In the genomic region with DNA sequence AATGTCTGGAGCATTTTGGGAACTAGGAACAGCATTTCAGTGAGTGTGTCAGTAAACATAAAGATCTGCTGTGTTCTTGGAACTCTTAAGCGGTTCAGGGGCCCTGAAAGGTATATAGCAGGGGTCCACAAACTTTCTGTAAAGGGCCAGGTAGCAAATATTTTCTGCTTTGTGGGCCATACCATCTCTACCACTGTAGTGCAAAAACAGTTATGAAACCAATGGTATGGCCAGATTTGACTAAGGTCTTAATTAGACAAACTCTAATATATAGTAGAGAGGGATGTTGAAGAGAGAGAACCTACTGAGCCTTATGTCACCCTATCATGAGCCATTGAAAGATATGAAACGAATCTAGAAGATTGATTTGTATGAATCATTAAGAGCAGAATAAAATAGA, we compare ENCODE assay signal across 22 cellular contexts. TPM values are rescaled to one million over a fixed set of nuclear protein-coding genes. Genes with fewer than 3 reads are reported as not detected.
A peak's percentile ranks its signal among the peaks of the same experiment; 100 is the strongest.
DNase-seq lines count a peak whose midpoint lies in the region; ATAC-seq, FAIRE-seq and TF ChIP-seq lines count a peak whose summit lies in the region.
"Had no signal": no experiment of that assay in that cellular context is flagged by ENCODE, and none has a peak within 500 bp of the region (broad histone marks: within the 10 kb centered on the region; RNA-seq: fewer than 3 reads in every experiment).

No MANE protein-coding gene starts in this region.

- POLR2A ChIA-PET in A549 (lab: Yijun Ruan, JAX): no interaction called here

- H4K8ac ChIP-seq in mesenchymal stem cell (ENCODE audit: low read length): no peak overlapping the region

- no peak for FAIRE-seq in A549 (lab: Jason Lieb, UNC)
- FAIRE-seq: H54 had no signal

- peaks cover 67% of the 10 kb centered on the region for H3K4me1 ChIP-seq in A549
- peaks cover 21% of the 10 kb centered on the region for H3K4me1 ChIP-seq in MM.1S (ENCODE audit: low read length)
- peaks cover 3% of the 10 kb centered on the region for H3K4me1 ChIP-seq in mesenchymal stem cell (ENCODE audit: control insufficient read depth, insufficient read depth, low read depth, low read length)
- H3K4me1 ChIP-seq in stomach: peaks cover 0 to 66% (median 39%) of the 10 kb centered on the region in 4 donors
- peaks cover 0 to 45% (median 14%) of the 10 kb centered on the region in 4 donors for H3K4me1 ChIP-seq in tibial artery

- H2BK5ac ChIP-seq in mesenchymal stem cell (ENCODE audit: low read depth, low read length, poor library complexity, severe bottlenecking): no peak overlapping the region

- H3K27ac Mint-ChIP-seq in brain: peak overlapping the region in 2 of 5 experiments; percentile 37 to 48
- H3K27ac Mint-ChIP-seq: activated B cell treated with CpG ODN at 0.5 μM for 24 hours; activated CD4-positive, alpha-beta memory T cell treated with anti-CD3 and anti-CD28 coated beads for 36 hours; activated naive CD8-positive, alpha-beta T cell treated with anti-CD3 and anti-CD28 coated beads for 36 hours; B cell; progenitor cell of endocrine pancreas had no signal

- H3K18ac ChIP-seq in mesenchymal stem cell (ENCODE audit: low read depth in 1 of 2, low read length in 2 of 2): peak overlapping the region in 1 of 2 experiments; percentile 26

- no peaks in the 10 kb centered on the region for H3K27me3 ChIP-seq in MM.1S (replicated peaks; ENCODE audit: insufficient read depth, low read length)
- no peaks in the 10 kb centered on the region for H3K27me3 ChIP-seq in mesenchymal stem cell (ENCODE audit: control insufficient read depth in 1 of 2, insufficient read depth in 1 of 2, low read length in 2 of 2)
- no peaks in the 10 kb centered on the region for H3K27me3 ChIP-seq in stomach
- H3K27me3 ChIP-seq in tibial artery: no peaks in the 10 kb centered on the region
- H3K27me3 ChIP-seq: esophagus muscularis mucosa, sigmoid colon had no signal

- no peak overlapping the region for H3K4me3 ChIP-seq in A549
- H3K4me3 ChIP-seq in MM.1S (ENCODE audit: low read length): peak overlapping the region; percentile 3; the same call in 1 of the 2 replicates
- no peak overlapping the region for H3K4me3 ChIP-seq in mesenchymal stem cell (ENCODE audit: insufficient read depth in 1 of 2, low read depth in 1 of 2, low read length in 2 of 2)
- no peak overlapping the region for H3K4me3 ChIP-seq in stomach
- H3K4me3 ChIP-seq in tibial artery: no peak overlapping the region
- H3K4me3 ChIP-seq: esophagus muscularis mucosa, sigmoid colon had no signal

- no peaks in the 10 kb centered on the region for H4K20me1 ChIP-seq in MM.1S (ENCODE audit: insufficient read depth, low read length)

- H3K9ac ChIP-seq in MM.1S (ENCODE audit: low read length) (no peak overlapping the region), mesenchymal stem cell (ENCODE audit: low read length) (peak overlapping the region; percentile 25)

- no peak for DNase-seq in A549 (ENCODE audit: low read depth in 1 of 2, low spot score in 1 of 2)
- DNase-seq in MM.1S: no peak
- no peak for DNase-seq in mesenchymal stem cell
- no peak for DNase-seq in activated CD4-positive, alpha-beta T cell treated with anti-CD3 and anti-CD28 coated beads, Interleukin-2, amount 50 U/mL, for 4 hours
- DNase-seq in stomach: no peak
- no peak for DNase-seq in tibial artery
- DNase-seq: activated B cell treated with CpG ODN at 0.5 μM for 24 hours; activated CD4-positive, alpha-beta memory T cell treated with anti-CD3 and anti-CD28 coated beads for 36 hours; activated naive CD8-positive, alpha-beta T cell treated with anti-CD3 and anti-CD28 coated beads for 36 hours; effector memory CD4-positive, alpha-beta T cell; islet precursor cell; NCI-H1048; NCI-H187; NCI-H2171 treated with DMSO at 0.1 percent for 48 hours; NCI-H526; sigmoid colon had no signal

- intact Hi-C loops in stomach (cut with DNase I; ENCODE audit: low total_unique reads) (no loop called here), tibial artery (cut with DNase I; ENCODE audit: low total_unique reads) (no loop called here)

- TF ChIP-seq RAD21 in A549 (conservative IDR thresholded peaks at IDR 0.05 in 1 of 2, IDR thresholded peaks at IDR 0.05 in 1 of 2): no peak

- peak overlapping the region in 4 of 5 experiments; percentile 41 to 70 (median 54) for H3K4me3 Mint-ChIP-seq in brain
- H3K4me3 Mint-ChIP-seq: activated B cell treated with CpG ODN at 0.5 μM for 24 hours; activated CD4-positive, alpha-beta memory T cell treated with anti-CD3 and anti-CD28 coated beads for 36 hours; activated naive CD8-positive, alpha-beta T cell treated with anti-CD3 and anti-CD28 coated beads for 36 hours; B cell had no signal

- TF ChIP-seq EP300 in A549 (IDR thresholded peaks at IDR 0.05) (no peak), stomach (IDR thresholded peaks at IDR 0.05) (no peak)

- no peak overlapping the region for H2BK15ac ChIP-seq in mesenchymal stem cell (ENCODE audit: low read depth, poor library complexity, severe bottlenecking)

- H3K23ac ChIP-seq in mesenchymal stem cell (ENCODE audit: low read length in 2 of 2): no peak overlapping the region

- H3K4ac ChIP-seq in mesenchymal stem cell (ENCODE audit: low read depth in 1 of 2, low read length in 2 of 2): no peak overlapping the region

- H3K27ac ChIP-seq in A549 (no peak overlapping the region), MM.1S (ENCODE audit: low read length) (no peak overlapping the region), mesenchymal stem cell (ENCODE audit: low read length, poor library complexity, severe bottlenecking) (no peak overlapping the region), stomach (no peak overlapping the region), tibial artery (no peak overlapping the region)
- H3K27ac ChIP-seq: esophagus muscularis mucosa, sigmoid colon had no signal

- no peaks in the 10 kb centered on the region for H3K36me3 ChIP-seq in MM.1S (replicated peaks; ENCODE audit: insufficient read depth, low read length)
- H3K36me3 ChIP-seq in mesenchymal stem cell (ENCODE audit: control insufficient read depth in 1 of 2, insufficient read depth in 2 of 2, low read depth in 1 of 2, low read length in 2 of 2): peaks cover 0 to 12% of the 10 kb centered on the region in 2 experiments
- H3K36me3 ChIP-seq in stomach: peaks cover 0 to 5% (median 0%) of the 10 kb centered on the region in 4 donors
- no peaks in the 10 kb centered on the region for H3K36me3 ChIP-seq in tibial artery
- H3K36me3 ChIP-seq: esophagus muscularis mucosa, sigmoid colon had no signal

- peaks cover 0 to 6% (median 4%) of the 10 kb centered on the region in 5 experiments for H3K9me3 Mint-ChIP-seq in brain
- H3K9me3 Mint-ChIP-seq: activated B cell treated with CpG ODN at 0.5 μM for 24 hours; activated CD4-positive, alpha-beta memory T cell treated with anti-CD3 and anti-CD28 coated beads for 36 hours; activated naive CD8-positive, alpha-beta T cell treated with anti-CD3 and anti-CD28 coated beads for 36 hours had no signal

- no peak overlapping the region for H3K14ac ChIP-seq in mesenchymal stem cell (ENCODE audit: low read length in 2 of 2)

- H4K91ac ChIP-seq in mesenchymal stem cell (ENCODE audit: low read length): no peak overlapping the region

- no peaks in the 10 kb centered on the region for H3K9me3 ChIP-seq in A549
- H3K9me3 ChIP-seq in MM.1S (replicated peaks; ENCODE audit: insufficient read depth, low read length): no peaks in the 10 kb centered on the region
- no peaks in the 10 kb centered on the region for H3K9me3 ChIP-seq in mesenchymal stem cell (ENCODE audit: control insufficient read depth, low read length)
- no peaks in the 10 kb centered on the region for H3K9me3 ChIP-seq in stomach
- no peaks in the 10 kb centered on the region for H3K9me3 ChIP-seq in tibial artery
- H3K9me3 ChIP-seq: esophagus muscularis mucosa, sigmoid colon had no signal

- H3F3A ChIP-seq in MM.1S (ENCODE audit: insufficient read depth, low read length): peaks cover 10% of the 10 kb centered on the region; the same call in 1 of the 2 replicates

- H2BK12ac ChIP-seq in mesenchymal stem cell (ENCODE audit: low read length in 2 of 2): no peak overlapping the region

- H3K79me2 ChIP-seq in MM.1S (ENCODE audit: low read length): peaks cover 23% of the 10 kb centered on the region; the same call in 1 of the 2 replicates

- H2AK5ac ChIP-seq in mesenchymal stem cell (ENCODE audit: low read length, severe bottlenecking): no peak overlapping the region

- no peak for TF ChIP-seq CTCF in A549 (IDR thresholded peaks at IDR 0.05)
- TF ChIP-seq CTCF in MM.1S (IDR thresholded peaks at IDR 0.05; ENCODE audit: low read length): no peak
- TF ChIP-seq CTCF in brain (conservative IDR thresholded peaks at IDR 0.05): no peak
- TF ChIP-seq CTCF in stomach (IDR thresholded peaks at IDR 0.05): no peak
- TF ChIP-seq CTCF in tibial artery (IDR thresholded peaks at IDR 0.05): no peak

- H2BK120ac ChIP-seq in mesenchymal stem cell (ENCODE audit: low read depth, low read length): no peak overlapping the region

- H3K4me2 ChIP-seq in A549 (peak overlapping the region; percentile 4), MM.1S (ENCODE audit: low read depth, low read length) (peak overlapping the region; percentile 44), mesenchymal stem cell (ENCODE audit: low read length, poor library complexity, severe bottlenecking) (no peak overlapping the region)

- TF ChIP-seq POLR2A in A549 (IDR thresholded peaks at IDR 0.05; ENCODE audit: low read length): no peak
- no peak for TF ChIP-seq POLR2A in stomach (IDR thresholded peaks at IDR 0.05)

- H3K4me1 Mint-ChIP-seq in brain: peaks cover 15% of the 10 kb centered on the region

- H3K9me2 ChIP-seq in MM.1S (replicated peaks; ENCODE audit: insufficient read depth, low read length): no peaks in the 10 kb centered on the region

- ATAC-seq in A549 (no peak), GM21737 (IDR thresholded peaks at IDR 0.05; ENCODE audit: unreplicated experiment) (no peak)

- H2AFZ ChIP-seq in MM.1S (ENCODE audit: low read length): no peak overlapping the region
- H2AFZ ChIP-seq in mesenchymal stem cell (ENCODE audit: low read depth, low read length): no peak overlapping the region

- H3K36me3 Mint-ChIP-seq in brain: peaks cover 29% of the 10 kb centered on the region
- H3K36me3 Mint-ChIP-seq: activated CD4-positive, alpha-beta memory T cell treated with anti-CD3 and anti-CD28 coated beads for 36 hours; activated naive CD8-positive, alpha-beta T cell treated with anti-CD3 and anti-CD28 coated beads for 36 hours had no signal

- peaks cover 10% of the 10 kb centered on the region for H3K79me1 ChIP-seq in mesenchymal stem cell (replicated peaks; ENCODE audit: low read length, poor library complexity, severe bottlenecking)

- peaks cover 7% of the 10 kb centered on the region for H3K27me3 Mint-ChIP-seq in brain
- H3K27me3 Mint-ChIP-seq: activated B cell treated with CpG ODN at 0.5 μM for 24 hours; activated CD4-positive, alpha-beta memory T cell treated with anti-CD3 and anti-CD28 coated beads for 36 hours; activated naive CD8-positive, alpha-beta T cell treated with anti-CD3 and anti-CD28 coated beads for 36 hours; B cell; progenitor cell of endocrine pancreas had no signal

- CTCF ChIA-PET in A549 (lab: Yijun Ruan, JAX): interaction anchor here (5.3 kb wide), 1 partner anchor 211 kb away, joined by 60 read pairs; no protein-coding TSS in a partner anchor

- WGBS in A549 (ENCODE audit: missing lambda C conversion rate): 84% methylated on average over 2 of the region's 2 CpGs
- WGBS in mesenchymal stem cell: 88% methylated on average over 1 of the region's 2 CpGs
- 79 to 86% (median 81%) methylated on average over 2 of the region's 2 CpGs for WGBS in stomach, 5 donors

RNA-seq across cellular contexts. Expression of a gene that starts 5.3 kb away (rescaled TPM):
- polyA plus RNA-seq in A549 (2011; rRNA removed) (286 and 350 TPM in 2 replicates), A549 (2017; fragmentation: RNase III; extraction: RNeasy Plus Mini Kit Qiagen cat#74134 plus additional on column Dnase treatment) (199 to 253 TPM (median 231 TPM) in 3 replicates), brain (ENCODE audit: insufficient read depth, low read depth, low replicate concordance) (29.6 TPM), stomach (10 to 100 TPM in 2 of 3 donors, 1 to 10 TPM in 1; 7.5 to 28.3 (median 19.8) TPM)
- 53.6 and 55.5 TPM in 2 replicates for polyA plus RNA-seq in A549 (2012; cell fraction: cytosol; rRNA removed)
- 26.6 and 39.4 TPM in 2 replicates for polyA plus RNA-seq in A549 (2012; cell fraction: nucleus; rRNA removed)
- polyA minus RNA-seq in A549 (2011; rRNA and poly(A)+ RNA removed): 355 and 454 TPM in 2 replicates
- 88.3 TPM for polyA plus RNA-seq in mesenchymal stem cell (2013, experiment 1 of 2)
- 88.8 TPM for polyA plus RNA-seq in mesenchymal stem cell (2013, experiment 2 of 2)
- 100 to 1,000 TPM in 4 of 5 donors, 10 to 100 TPM in 1; 79.0 to 531 (median 143) TPM for total RNA-seq in stomach
